In genomic region chr15:66886241-66886675, GRCh38 we compare ENCODE assay signal across 1 cellular context.
TF ChIP-seq lines count a peak whose summit lies in the region.

No MANE protein-coding gene starts in this region.

TF ChIP-seq in HEK293, 187 proteins besides CTCF, POLR2A, EP300 and RAD21 (continued from another document and continues in another):
- TF ChIP-seq TSHZ1 (tag by site-specific recombination; IDR thresholded peaks at IDR 0.05; ENCODE audit: borderline replicate concordance) = peak; percentile 96
- peak; percentile 97 for TF ChIP-seq ZNF391 (tag by site-specific recombination; IDR thresholded peaks at IDR 0.05; ENCODE audit: borderline replicate concordance, low read depth)
- 0 out of 2 replicates have a peak, but pooled peaks have one; percentile 19 for TF ChIP-seq ZNF792 (tag by site-specific recombination; IDR thresholded peaks at IDR 0.05)
- peak; percentile 98 for TF ChIP-seq GLI2 (tag by site-specific recombination; IDR thresholded peaks at IDR 0.05; ENCODE audit: borderline replicate concordance, low read depth)
- TF ChIP-seq ZNF266 (tag by site-specific recombination; IDR thresholded peaks at IDR 0.05; ENCODE audit: low read depth) = no peak
- TF ChIP-seq ZNF146 (tag by site-specific recombination; IDR thresholded peaks at IDR 0.05) = peak; percentile 21; the same call in 1 of the 2 replicates
- TF ChIP-seq ZNF549 (tag by site-specific recombination; IDR thresholded peaks at IDR 0.05) = no peak
- peak; percentile 92 for TF ChIP-seq ZBTB44 (tag by site-specific recombination; IDR thresholded peaks at IDR 0.05)
- TF ChIP-seq OVOL3 (tag by site-specific recombination; IDR thresholded peaks at IDR 0.05) = peak; percentile 96
- TF ChIP-seq ZNF121 (tag by site-specific recombination; IDR thresholded peaks at IDR 0.05) = 0 out of 2 replicates have a peak, but pooled peaks have one; percentile 38
- TF ChIP-seq ZSCAN23 (tag by site-specific recombination; IDR thresholded peaks at IDR 0.05) = peak; percentile 95
- no peak for TF ChIP-seq ZNF544 (tag by site-specific recombination; IDR thresholded peaks at IDR 0.05)
- TF ChIP-seq ZBTB8A (tag by site-specific recombination; IDR thresholded peaks at IDR 0.05) = peak; percentile 92
- TF ChIP-seq ZNF211 (tag by site-specific recombination; IDR thresholded peaks at IDR 0.05; ENCODE audit: low read depth) = no peak
- no peak for TF ChIP-seq YY2 (tag by site-specific recombination; IDR thresholded peaks at IDR 0.05)
- TF ChIP-seq ZNF23 (tag by site-specific recombination; IDR thresholded peaks at IDR 0.05; ENCODE audit: borderline replicate concordance) = no peak
- no peak for TF ChIP-seq ZNF148 (tag by site-specific recombination; IDR thresholded peaks at IDR 0.05; ENCODE audit: borderline replicate concordance)
- TF ChIP-seq BCL11A (tag by site-specific recombination; IDR thresholded peaks at IDR 0.05; ENCODE audit: low read depth) = peak; percentile 97; the same call in 1 of the 2 replicates
- peak; percentile 78 for TF ChIP-seq ZNF529 (tag by site-specific recombination; IDR thresholded peaks at IDR 0.05; ENCODE audit: insufficient replicate concordance)
- no peak for TF ChIP-seq HOXC10 (CRISPR knock-in tag; IDR thresholded peaks at IDR 0.05)
- no peak for TF ChIP-seq SETDB1 (IDR thresholded peaks at IDR 0.05; ENCODE audit: insufficient read length, low read length)
- TF ChIP-seq ZNF280C (tag by site-specific recombination; IDR thresholded peaks at IDR 0.05) = no peak
- no peak for TF ChIP-seq ZNF354C (tag by site-specific recombination; IDR thresholded peaks at IDR 0.05; ENCODE audit: borderline replicate concordance, low read depth)
- no peak for TF ChIP-seq ZNF473 (tag by site-specific recombination; IDR thresholded peaks at IDR 0.05)
- no peak for TF ChIP-seq ELK4 (IDR thresholded peaks at IDR 0.05; ENCODE audit: borderline replicate concordance, low read depth, low read length)
- TF ChIP-seq ZNF530 (tag by site-specific recombination; IDR thresholded peaks at IDR 0.05; ENCODE audit: low read depth) = no peak
- no peak for TF ChIP-seq ZNF624 (tag by site-specific recombination; IDR thresholded peaks at IDR 0.05)
- TF ChIP-seq YY1 (tag by site-specific recombination; IDR thresholded peaks at IDR 0.05) = no peak; the same call in 1 of the 2 replicates
- peak; percentile 93 for TF ChIP-seq HOXD13 (CRISPR knock-in tag; IDR thresholded peaks at IDR 0.05; ENCODE audit: borderline replicate concordance)
- TF ChIP-seq PRDM2 (tag by site-specific recombination; IDR thresholded peaks at IDR 0.05; ENCODE audit: borderline replicate concordance) = no peak
- no peak for TF ChIP-seq ZNF169 (tag by site-specific recombination; IDR thresholded peaks at IDR 0.05)
- peak; percentile 98 for TF ChIP-seq WT1 (tag by site-specific recombination; IDR thresholded peaks at IDR 0.05)
- TF ChIP-seq ZNF18 (tag by site-specific recombination; IDR thresholded peaks at IDR 0.05) = peak; percentile 83
- no peak; the same call in 1 of the 2 replicates for TF ChIP-seq SP3 (tag by site-specific recombination; IDR thresholded peaks at IDR 0.05)
- no peak for TF ChIP-seq SCRT2 (tag by site-specific recombination; IDR thresholded peaks at IDR 0.05)
- TF ChIP-seq ZBTB21 (tag by site-specific recombination; IDR thresholded peaks at IDR 0.05) = peak; percentile 91
- TF ChIP-seq ZNF341 (tag by site-specific recombination; IDR thresholded peaks at IDR 0.05; ENCODE audit: low read depth) = peak; percentile 45; the same call in 1 of the 2 replicates
- peak; percentile 83 for TF ChIP-seq ZNF423 (tag by site-specific recombination; IDR thresholded peaks at IDR 0.05)
- TF ChIP-seq ZNF202 (tag by site-specific recombination; IDR thresholded peaks at IDR 0.05; ENCODE audit: borderline replicate concordance) = no peak
- TF ChIP-seq SALL2 (tag by site-specific recombination; IDR thresholded peaks at IDR 0.05; ENCODE audit: borderline replicate concordance) = no peak
- 0 out of 2 replicates have a peak, but pooled peaks have one; percentile 49 for TF ChIP-seq MYNN (tag by site-specific recombination; IDR thresholded peaks at IDR 0.05; ENCODE audit: borderline replicate concordance)
- no peak for TF ChIP-seq ZFP3 (tag by site-specific recombination; IDR thresholded peaks at IDR 0.05; ENCODE audit: low read depth)
- TF ChIP-seq ZSCAN16 (tag by site-specific recombination; IDR thresholded peaks at IDR 0.05) = 0 out of 2 replicates have a peak, but pooled peaks have one; percentile 39
